Comparison of ENCODE assay signal across 8 cellular contexts in the genomic region with DNA sequence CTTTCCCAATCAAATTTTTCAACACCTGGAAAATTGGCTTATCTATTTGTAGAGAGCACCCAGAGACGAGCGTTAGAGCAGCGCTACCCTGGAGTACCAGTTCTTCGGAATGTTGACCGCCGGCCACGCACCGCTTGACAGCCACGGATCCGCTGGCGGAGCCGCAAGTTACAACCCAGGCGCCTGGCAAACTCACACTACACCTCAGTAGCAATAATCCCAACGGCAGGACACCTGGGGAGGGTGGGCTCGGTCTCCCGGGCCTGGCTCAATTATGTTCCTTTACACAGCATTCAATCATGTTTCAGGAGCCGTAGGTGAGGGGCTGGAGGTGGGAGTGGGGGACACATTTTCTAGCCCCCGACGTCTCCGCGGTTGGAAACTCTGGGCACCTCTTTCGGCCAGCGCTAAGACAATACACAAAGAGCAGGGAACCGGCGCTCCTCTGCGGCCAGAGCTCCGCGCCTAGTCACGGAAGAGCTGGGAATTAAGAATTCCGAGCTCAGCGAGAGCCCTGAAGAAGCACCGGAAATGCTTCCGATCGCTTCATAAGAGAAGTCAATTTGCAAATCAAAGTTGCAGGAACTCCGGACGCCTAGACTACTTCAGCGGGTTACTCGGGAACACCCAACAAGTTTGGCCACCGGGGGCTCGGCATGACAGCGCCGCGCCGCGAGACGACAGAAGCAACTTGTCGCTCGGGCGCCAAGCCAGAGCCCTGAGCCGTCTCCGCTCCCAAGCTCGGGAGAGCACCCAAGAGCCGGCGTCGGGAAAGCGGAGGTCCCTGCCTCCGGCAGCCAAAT. TPM values are rescaled to one million over a fixed set of nuclear protein-coding genes. Genes with fewer than 3 reads are reported as not detected.
A peak's percentile ranks its signal among the peaks of the same experiment; 100 is the strongest.
DNase-seq lines count a peak whose midpoint lies in the region; ATAC-seq, FAIRE-seq and TF ChIP-seq lines count a peak whose summit lies in the region.

No MANE protein-coding gene starts in this region.

- H3K18ac ChIP-seq in H1 (ENCODE audit: extremely low read depth, low read length) = peak overlapping the region; percentile 97

- H3K9ac ChIP-seq in H1 (replicated peaks in 1 of 4; ENCODE audit: extremely low read depth in 1 of 4, low read depth in 3 of 4, low read length in 3 of 4) = peak overlapping the region; percentile 57 to 91 (median 86)

- 1% methylated on average over 52 of the region's 57 CpGs; no CpG with 5 or more reads in 1 of the 2 experiments for WGBS in H1 (ENCODE audit: extremely low coverage in 1 of 2, insufficient coverage in 1 of 2, insufficient read length in 1 of 2, insufficient replicate concordance in 2 of 2, low coverage in 1 of 2, low lambda C conversion rate in 2 of 2, missing lambda C conversion rate in 1 of 2), 2 experiments
- 1 to 5% (median 1%) methylated on average over 53 to 57 of the region's 57 CpGs for WGBS in stomach, 5 donors

- H3K36me3 Mint-ChIP-seq in activated CD4-positive, alpha-beta T cell treated with anti-CD3 and anti-CD28 coated beads, Interleukin-2, amount 10 ng/mL, durations not matched to agents 7 days and 5 days (ENCODE audit: low read depth) = peaks cover 9% of the 10 kb centered on the region

- TF ChIP-seq RAD21 in H1 (IDR thresholded peaks at IDR 0.05 in 1 of 2, conservative IDR thresholded peaks at IDR 0.05 in 1 of 2; ENCODE audit: low read depth in 2 of 2, low read length in 2 of 2) = no peak; a peak in 1 of 4 replicates

- H3K79me1 ChIP-seq in H1 (ENCODE audit: low read depth, low read length) = peaks cover 2% of the 10 kb centered on the region; the same call in 1 of the 2 replicates

- H4K20me1 ChIP-seq in H1 (replicated peaks in 1 of 2; ENCODE audit: control insufficient read depth in 1 of 2, insufficient read depth in 2 of 2, low read length in 2 of 2) = peaks cover 6 to 7% of the 10 kb centered on the region in 2 experiments

- H3K23me2 ChIP-seq in H1 (ENCODE audit: low read depth, low read length) = peaks cover 15% of the 10 kb centered on the region; the same call in 1 of the 2 replicates

- H3K27ac Mint-ChIP-seq in activated CD4-positive, alpha-beta T cell treated with anti-CD3 and anti-CD28 coated beads, Interleukin-2, amount 10 ng/mL, durations not matched to agents 7 days and 5 days = peak overlapping the region; percentile 83

- H3K9me3 Mint-ChIP-seq in activated CD4-positive, alpha-beta T cell treated with anti-CD3 and anti-CD28 coated beads, Interleukin-2, amount 10 ng/mL, durations not matched to agents 7 days and 5 days = peaks cover 5% of the 10 kb centered on the region

- intact Hi-C loops in lower lobe of right lung (cut with DNase I) (no loop called here), stomach (cut with DNase I; ENCODE audit: low total_unique reads) (loop anchor here (10.0 kb wide), 1 partner anchor 92 kb away; no protein-coding TSS in a partner anchor)

- TF ChIP-seq POLR2A in H1 (IDR thresholded peaks at IDR 0.05; ENCODE audit: control extremely low read depth in 1 of 2, low read depth in 2 of 2, low read length in 2 of 2) = peak; percentile 23 to 73; a peak in 2 of 3 replicates
- TF ChIP-seq POLR2A in stomach (IDR thresholded peaks at IDR 0.05) = no peak

- H3K27ac ChIP-seq in H1 (ENCODE audit: low read depth, low read length) (peak overlapping the region; percentile 88), lower lobe of right lung (peak overlapping the region; percentile 90), stomach (peak overlapping the region; percentile 82 to 94 (median 91))

- H3K14ac ChIP-seq in H1 (ENCODE audit: insufficient read length) = peak overlapping the region; percentile 58

- DNase-seq in DMS114 treated with DMSO at 0.1 percent for 48 hours (lab: John Stamatoyannopoulos, UW; ENCODE audit: unreplicated experiment) (peak; percentile 9), NCI-H1105 treated with DMSO at 0.1 percent for 48 hours (lab: John Stamatoyannopoulos, UW) (peak; percentile 60), H1 (ENCODE audit: low read depth in 1 of 2, low spot score in 2 of 2) (peak; percentile 74 to 75), lower lobe of right lung (peak; percentile 77), stomach (peak; percentile 63)
- DNase-seq in activated CD4-positive, alpha-beta T cell treated with anti-CD3 and anti-CD28 coated beads, Interleukin-2, amount 10 ng/mL, durations not matched to agents 7 days and 5 days = peak; percentile 30

- H3K56ac ChIP-seq in H1 (replicated peaks; ENCODE audit: insufficient read length, low read depth, low read length) = peak overlapping the region; percentile 93

- H2BK15ac ChIP-seq in H1 (ENCODE audit: low read length) = no peak overlapping the region; the same call in 1 of the 2 replicates

- peaks cover 22 to 42% of the 10 kb centered on the region in 2 experiments for H3K79me2 ChIP-seq in H1 (ENCODE audit: control insufficient read depth in 1 of 2, insufficient read depth in 2 of 2, low read length in 2 of 2)

- peak overlapping the region; percentile 72 to 96 for H3K4me2 ChIP-seq in H1 (ENCODE audit: insufficient read depth in 1 of 2, low read depth in 2 of 2, low read length in 2 of 2)

- H3K27me3 ChIP-seq in H1 (replicated peaks in 1 of 4; ENCODE audit: control insufficient read depth in 3 of 4, extremely low read depth in 1 of 4, insufficient read depth in 3 of 4, low read length in 3 of 4) (no peaks in the 10 kb centered on the region; a peak in 1 of 7 replicates), lower lobe of right lung (ENCODE audit: low read depth) (peaks cover 4% of the 10 kb centered on the region), stomach (peaks cover 0 to 34% (median 0%) of the 10 kb centered on the region in 3 donors)

- no peaks in the 10 kb centered on the region for H3K36me3 ChIP-seq in H1 (ENCODE audit: control insufficient read depth in 2 of 4, insufficient read depth in 4 of 4, low read length in 3 of 4)
- H3K36me3 ChIP-seq in lower lobe of right lung = no peaks in the 10 kb centered on the region
- H3K36me3 ChIP-seq in stomach = no peaks in the 10 kb centered on the region

- no peak for FAIRE-seq in H1 (lab: Jason Lieb, UNC)

- peak overlapping the region; percentile 62; the same call in 1 of the 2 replicates for H2BK20ac ChIP-seq in H1 (ENCODE audit: low read length)

- H3K27me3 Mint-ChIP-seq in activated CD4-positive, alpha-beta T cell treated with anti-CD3 and anti-CD28 coated beads, Interleukin-2, amount 10 ng/mL, durations not matched to agents 7 days and 5 days = peaks cover 68% of the 10 kb centered on the region

- H2AFZ ChIP-seq in H1 (ENCODE audit: low read length) = no peak overlapping the region

- no peak overlapping the region for H3K23ac ChIP-seq in H1 (ENCODE audit: insufficient read length)

- peak overlapping the region; percentile 99 for H2BK5ac ChIP-seq in H1 (ENCODE audit: low read depth, low read length)

- CTCF ChIA-PET in activated CD4-positive, alpha-beta T cell treated with anti-CD3 and anti-CD28 coated beads, Interleukin-2, amount 10 ng/mL, durations not matched to agents 7 days and 5 days (lab: Charles Lee) = interaction anchor here (1.4 to 2.8 kb wide), 5 partner anchors 9 to 99 kb away, joined by 3 to 8 read pairs (median 7); no protein-coding TSS in a partner anchor
- CTCF ChIA-PET in H1 (lab: Charles Lee; ENCODE audit: partially characterized antibody) = interaction anchor here (0.6 to 6.1 kb wide), 11 partner anchors 13 to 503 kb away, joined by 3 to 60 read pairs (median 3); no protein-coding TSS in a partner anchor

- peak overlapping the region; percentile 83 for H3K4me3 Mint-ChIP-seq in activated CD4-positive, alpha-beta T cell treated with anti-CD3 and anti-CD28 coated beads, Interleukin-2, amount 10 ng/mL, durations not matched to agents 7 days and 5 days

- H3K4me1 Mint-ChIP-seq in activated CD4-positive, alpha-beta T cell treated with anti-CD3 and anti-CD28 coated beads, Interleukin-2, amount 10 ng/mL, durations not matched to agents 7 days and 5 days = peaks cover 45% of the 10 kb centered on the region

- TF ChIP-seq CTCF in H1 (IDR thresholded peaks at IDR 0.05; ENCODE audit: control extremely low read depth in 1 of 3, insufficient read depth in 1 of 3, low read depth in 1 of 3, low read length in 3 of 3) (no peak), lower lobe of right lung (IDR thresholded peaks at IDR 0.05) (no peak), stomach (IDR thresholded peaks at IDR 0.05) (no peak)

- peak overlapping the region; percentile 92; the same call in 1 of the 2 replicates for H4K8ac ChIP-seq in H1 (ENCODE audit: extremely low read depth, insufficient read depth, low read length)

- peak; percentile 30 for ATAC-seq in GM21529 (IDR thresholded peaks at IDR 0.05; ENCODE audit: unreplicated experiment)
- ATAC-seq in lower lobe of right lung = peak; percentile 69 to 72
- ATAC-seq in HG03521 (IDR thresholded peaks at IDR 0.05; ENCODE audit: unreplicated experiment) = no peak

- H4K91ac ChIP-seq in H1 (replicated peaks; ENCODE audit: insufficient read length, low read length) = peak overlapping the region; percentile 83

- POLR2A ChIA-PET in activated CD4-positive, alpha-beta T cell treated with anti-CD3 and anti-CD28 coated beads, Interleukin-2, amount 10 ng/mL, durations not matched to agents 7 days and 5 days (lab: Charles Lee) = no interaction called here
- POLR2A ChIA-PET in H1 (lab: Charles Lee; ENCODE audit: partially characterized antibody) = interaction anchor here (0.6 to 2.8 kb wide), 10 partner anchors 9 to 117 kb away, joined by 3 to 17 read pairs (median 5); no protein-coding TSS in a partner anchor

- peak overlapping the region; percentile 88 for H3K4ac ChIP-seq in H1 (replicated peaks; ENCODE audit: insufficient read length, low read depth, low read length)

- H4K5ac ChIP-seq in H1 (ENCODE audit: insufficient read length, low read depth, low read length) = peak overlapping the region; percentile 97

- H2BK12ac ChIP-seq in H1 (ENCODE audit: low read depth, low read length) = peak overlapping the region; percentile 98

- TF ChIP-seq EP300 in H1 (IDR thresholded peaks at IDR 0.05; ENCODE audit: borderline replicate concordance in 1 of 2, low read depth in 2 of 2, low read length in 2 of 2) (peak in 1 of 2 experiments; percentile 33; a peak in 1 of 3 replicates), stomach (IDR thresholded peaks at IDR 0.05) (no peak)

- H3K9me3 ChIP-seq in H1 (ENCODE audit: insufficient read depth in 2 of 2, low read depth in 1 of 2, low read length in 1 of 2) (no peaks in the 10 kb centered on the region), lower lobe of right lung (no peaks in the 10 kb centered on the region), stomach (no peaks in the 10 kb centered on the region)

- H2AK5ac ChIP-seq in H1 (ENCODE audit: low read depth, low read length) = 0 out of 2 replicates have a peak overlapping the region, but pooled peaks have one; percentile 82

- H3K4me3 ChIP-seq in H1 (ENCODE audit: extremely low read depth in 1 of 4, insufficient read depth in 2 of 4, low read depth in 3 of 4, low read length in 4 of 4) (peak overlapping the region; percentile 89 to 98 (median 92)), lower lobe of right lung (peak overlapping the region; percentile 74), stomach (peak overlapping the region; percentile 63 to 75 (median 73))

- H2BK120ac ChIP-seq in H1 (replicated peaks; ENCODE audit: low read depth, low read length) = peak overlapping the region; percentile 86

- H3K4me1 ChIP-seq in H1 (replicated peaks in 1 of 4; ENCODE audit: control insufficient read depth in 3 of 4, insufficient read depth in 4 of 4, low read length in 3 of 4) (peaks cover under 1 to 24% (median 15%) of the 10 kb centered on the region in 4 experiments; a peak in 4 of 7 replicates), lower lobe of right lung (peaks cover 22% of the 10 kb centered on the region), stomach (peaks cover 9 to 47% (median 22%) of the 10 kb centered on the region in 4 donors)

RNA-seq across cellular contexts. Expression of gene MB21D2, which starts 1.0 kb away (rescaled TPM):
- total RNA-seq in activated CD4-positive, alpha-beta T cell treated with anti-CD3 and anti-CD28 coated beads, Interleukin-2, amount 10 ng/mL, durations not matched to agents 7 days and 5 days = 1 to 10 TPM; 6.6 to 7.7 TPM
- 20.7 and 21.0 TPM in 2 replicates for total RNA-seq in H1 (2021; fragmentation: NEBNext Ultra II Directional; extraction: Animal tissue kit (Norgen Biotek cat#: 25700))
- polyA plus RNA-seq in H1 (2011; rRNA removed) = 10.0 and 10.1 TPM in 2 replicates
- polyA plus RNA-seq in H1 (2011; cell fraction: cytosol; rRNA removed) = 8.7 TPM
- 9.1 TPM for polyA plus RNA-seq in H1 (2011; cell fraction: nucleus; rRNA removed)
- polyA plus RNA-seq in H1 (2012, experiment 1 of 2) = 6.9 to 12.6 TPM (median 8.7 TPM) in 4 replicates
- polyA plus RNA-seq in H1 (2012, experiment 2 of 2) = 3.4 TPM
- 12.0 TPM for polyA plus RNA-seq in H1 (2013, experiment 1 of 2)
- 12.6 TPM for polyA plus RNA-seq in H1 (2013, experiment 2 of 2)
- polyA minus RNA-seq in H1 (2011; rRNA and poly(A)+ RNA removed) = 23.3 and 27.7 TPM in 2 replicates
- 9.5 TPM for polyA minus RNA-seq in H1 (2011; cell fraction: cytosol; rRNA and poly(A)+ RNA removed)
- 17.0 TPM for polyA minus RNA-seq in H1 (2011; cell fraction: nucleus; rRNA and poly(A)+ RNA removed)
- 5.0 TPM for total RNA-seq in lower lobe of right lung
- total RNA-seq in stomach = 10 to 100 TPM in 1 of 5 donors, 1 to 10 TPM in 2, under 1 TPM in 2; 0.45 to 15.1 (median 1.8) TPM
- 1 to 10 TPM in 2 of 3 donors, under 1 TPM in 1; 0.88 to 5.7 (median 2.3) TPM for polyA plus RNA-seq in stomach

Comparison
In these comparisons a context has a peak if more than half of its experiments do, and no peak if none do; other contexts are left out.
1. DNase-seq: peak in every context shown above with its lines; median percentile 77 in lower lobe of right lung; 74 in H1; 63 in stomach; 60 in NCI-H1105 treated with DMSO at 0.1 percent for 48 hours; 30 in activated CD4-positive, alpha-beta T cell treated with anti-CD3 and anti-CD28 coated beads, Interleukin-2, amount 10 ng/mL, durations not matched to agents 7 days and 5 days; 9 in DMS114 treated with DMSO at 0.1 percent for 48 hours.
2. POLR2A ChIP-seq: peak in H1 (2 of 2); none in stomach (0 of 4).
3. Peak in every context shown above with its lines, with median percentiles within 50 percentile points of each other: H3K27ac ChIP-seq and H3K4me3 ChIP-seq.